ENCODE assay signal across 17 cellular contexts in genomic region chr7:83201355-83201754, GRCh38. TPM values are rescaled to one million over a fixed set of nuclear protein-coding genes. Genes with fewer than 3 reads are reported as not detected.
DNase-seq lines count a peak whose midpoint lies in the region; ATAC-seq, FAIRE-seq and TF ChIP-seq lines count a peak whose summit lies in the region.
"Had no signal": no experiment of that assay in that cellular context is flagged by ENCODE, and none has a peak within 500 bp of the region (broad histone marks: within the 10 kb centered on the region; RNA-seq: fewer than 3 reads in every experiment).

No MANE protein-coding gene starts in this region.

- ATAC-seq in WTC11 (peak; percentile 80), SK-N-SH treated with all-trans-retinoic acid at 6 μM for 48 hours (no peak)
- ATAC-seq: GM12878 had no signal

- H3K36me3 Mint-ChIP-seq in WTC11: no peaks in the 10 kb centered on the region
- H3K36me3 Mint-ChIP-seq in activated T-cell treated with anti-CD3 and anti-CD28 coated beads, Interleukin-2, amount 50 U/mL, for 24 hours (ENCODE audit: low read depth): no peaks in the 10 kb centered on the region
- H3K36me3 Mint-ChIP-seq: CD4-positive, alpha-beta memory T cell had no signal

- peaks cover 33% of the 10 kb centered on the region for H3K4me1 Mint-ChIP-seq in WTC11
- H3K4me1 Mint-ChIP-seq in activated T-cell treated with anti-CD3 and anti-CD28 coated beads, Interleukin-2, amount 50 U/mL, for 24 hours (ENCODE audit: low read depth): no peaks in the 10 kb centered on the region
- H3K4me1 Mint-ChIP-seq: CD4-positive, alpha-beta memory T cell had no signal

- H3K36me3 ChIP-seq in small intestine (ENCODE audit: control insufficient read depth in 2 of 2, insufficient read depth in 2 of 2, low read length in 2 of 2): no peaks in the 10 kb centered on the region
- H3K36me3 ChIP-seq: BE2C had no signal

- TF ChIP-seq CTCF in NB4 (IDR thresholded peaks at IDR 0.05; ENCODE audit: low read depth, low read length) (no peak), WTC11 (IDR thresholded peaks at IDR 0.05) (no peak)

- peak; percentile 3 for DNase-seq in NB4 (ENCODE audit: low read depth)
- peak; percentile 10 for DNase-seq in WTC11 (ENCODE audit: low spot score)
- DNase-seq in iPS-NIHi7 (ENCODE audit: extremely low spot score): peak; percentile 13
- DNase-seq in small intestine: peak; percentile 0
- DNase-seq in T1000 (lab: John Stamatoyannopoulos, UW): no peak
- no peak for DNase-seq in activated T-cell treated with anti-CD3 and anti-CD28 coated beads, Interleukin-2, amount 50 U/mL, for 24 hours
- DNase-seq: BE2C; CD4-positive, alpha-beta memory T cell; DMS79; GOT3; HCEC 1CT; HFFc6 had no signal

- no peaks in the 10 kb centered on the region for H3K4me1 ChIP-seq in small intestine (ENCODE audit: control insufficient read depth in 2 of 2, insufficient read depth in 1 of 2, low read depth in 1 of 2, low read length in 1 of 2)
- H3K4me1 ChIP-seq: BE2C had no signal

- no peak overlapping the region for H3K27ac ChIP-seq in small intestine (ENCODE audit: low read depth in 1 of 2, low read length in 1 of 2)
- H3K27ac ChIP-seq: C4-2B had no signal

- POLR2A ChIA-PET in WTC11 (lab: Charles Lee): no interaction called here

- H3K4me3 Mint-ChIP-seq in WTC11: no peak overlapping the region
- H3K4me3 Mint-ChIP-seq in activated T-cell treated with anti-CD3 and anti-CD28 coated beads, Interleukin-2, amount 50 U/mL, for 24 hours: no peak overlapping the region
- H3K4me3 Mint-ChIP-seq: CD4-positive, alpha-beta memory T cell; HFFc6 had no signal

- H3K4me3 ChIP-seq in NB4 (ENCODE audit: low read depth, low read length): no peak overlapping the region
- H3K4me3 ChIP-seq in small intestine (ENCODE audit: low read depth in 1 of 2, low read length in 2 of 2): no peak overlapping the region
- H3K4me3 ChIP-seq: GM12878 had no signal

- no peaks in the 10 kb centered on the region for H3K27me3 ChIP-seq in small intestine (ENCODE audit: control insufficient read depth in 2 of 2, insufficient read depth in 2 of 2, low read length in 2 of 2)
- H3K27me3 ChIP-seq: BE2C had no signal

- H3K9me3 ChIP-seq in small intestine (ENCODE audit: control insufficient read depth, low read depth): no peaks in the 10 kb centered on the region
- H3K9me3 ChIP-seq: BE2C had no signal

- CTCF ChIA-PET in WTC11 (lab: Charles Lee): no interaction called here

- no peaks in the 10 kb centered on the region for H3K27me3 Mint-ChIP-seq in WTC11 (ENCODE audit: low read depth)
- H3K27me3 Mint-ChIP-seq in activated T-cell treated with anti-CD3 and anti-CD28 coated beads, Interleukin-2, amount 50 U/mL, for 24 hours: no peaks in the 10 kb centered on the region
- H3K27me3 Mint-ChIP-seq: CD4-positive, alpha-beta memory T cell had no signal

- no peak for TF ChIP-seq POLR2A in NB4 (IDR thresholded peaks at IDR 0.05; ENCODE audit: extremely low read depth, insufficient read length)

- 0 out of 2 replicates have a peak, but pooled peaks cover 3% of the 10 kb centered on the region for H3K9me3 Mint-ChIP-seq in WTC11
- H3K9me3 Mint-ChIP-seq in activated T-cell treated with anti-CD3 and anti-CD28 coated beads, Interleukin-2, amount 50 U/mL, for 24 hours: peaks cover 6% of the 10 kb centered on the region

- 97 to 100% (median 98%) methylated on average over 1 of the region's 1 CpG for WGBS in small intestine, 3 donors

- no peak for FAIRE-seq in small intestine (lab: Jason Lieb, UNC)
- FAIRE-seq: A204.1, GM12878, GM18507 had no signal

- H3K27ac Mint-ChIP-seq in WTC11: 0 out of 2 replicates have a peak overlapping the region, but pooled peaks have one; percentile 26
- no peak overlapping the region for H3K27ac Mint-ChIP-seq in activated T-cell treated with anti-CD3 and anti-CD28 coated beads, Interleukin-2, amount 50 U/mL, for 24 hours
- H3K27ac Mint-ChIP-seq: CD4-positive, alpha-beta memory T cell; HFFc6 had no signal

TF ChIP-seq in WTC11, 78 proteins besides CTCF, POLR2A, EP300 and RAD21 (continues in another document):
- TF ChIP-seq OVOL2 (CRISPR knock-in tag; IDR thresholded peaks at IDR 0.05; ENCODE audit: borderline replicate concordance): no peak
- TF ChIP-seq ZSCAN18 (CRISPR knock-in tag; IDR thresholded peaks at IDR 0.05): no peak
- no peak for TF ChIP-seq ATF1 (CRISPR knock-in tag; IDR thresholded peaks at IDR 0.05)
- no peak for TF ChIP-seq PREB (CRISPR knock-in tag; IDR thresholded peaks at IDR 0.05; ENCODE audit: borderline replicate concordance)
- no peak for TF ChIP-seq ZNF138 (CRISPR knock-in tag; conservative IDR thresholded peaks at IDR 0.05)
- TF ChIP-seq ZNF423 (CRISPR knock-in tag; IDR thresholded peaks at IDR 0.05): no peak
- TF ChIP-seq USF1 (CRISPR knock-in tag; IDR thresholded peaks at IDR 0.05): no peak

TF ChIP-seq in SK-N-SH treated with all-trans-retinoic acid at 6 μM for 48 hours, 23 proteins besides CTCF, POLR2A, EP300 and RAD21:
- TF ChIP-seq OSR1 (CRISPR knock-in tag; IDR thresholded peaks at IDR 0.05) (no peak), ZFP30 (CRISPR knock-in tag; IDR thresholded peaks at IDR 0.05) (no peak), TOX (CRISPR knock-in tag; IDR thresholded peaks at IDR 0.05; ENCODE audit: borderline replicate concordance) (no peak), CSDC2 (CRISPR knock-in tag; IDR thresholded peaks at IDR 0.05) (no peak), POU6F1 (CRISPR knock-in tag; IDR thresholded peaks at IDR 0.05; ENCODE audit: borderline replicate concordance, low read depth) (no peak), RARB (CRISPR knock-in tag; IDR thresholded peaks at IDR 0.05) (no peak), ZFP3 (CRISPR knock-in tag; IDR thresholded peaks at IDR 0.05) (no peak), CSRNP3 (CRISPR knock-in tag; IDR thresholded peaks at IDR 0.05) (no peak)

RNA-seq across cellular contexts. Expression of gene PCLO, which starts 38.7 kb away (rescaled TPM):
- 2.0 to 4.2 TPM (median 3.0 TPM) in 3 replicates for total RNA-seq in WTC11 (2021)
- 1 to 10 TPM; 2.2 to 3.1 (median 2.9) TPM for polyA plus RNA-seq in small intestine
- polyA plus RNA-seq: CD4-positive, alpha-beta memory T cell had no signal

Comparison
In these comparisons a context has a peak if more than half of its experiments do, and no peak if none do; other contexts are left out.
1. DNase-seq: peak in NB4 (single experiment), WTC11 (single experiment), iPS-NIHi7 (single experiment) and small intestine (single experiment); none in T1000 (single experiment) and activated T-cell treated with anti-CD3 and anti-CD28 coated beads, Interleukin-2, amount 50 U/mL, for 24 hours (single experiment).